10 cellular contexts compared by ENCODE assay signal in genomic region chr9:101400120-101400519, GRCh38. TPM values are rescaled to one million over a fixed set of nuclear protein-coding genes. Genes with fewer than 3 reads are reported as not detected.
DNase-seq lines count a peak whose midpoint lies in the region; ATAC-seq, FAIRE-seq and TF ChIP-seq lines count a peak whose summit lies in the region.
"Had no signal": no experiment of that assay in that cellular context is flagged by ENCODE, and none has a peak within 500 bp of the region (broad histone marks: within the 10 kb centered on the region; RNA-seq: fewer than 3 reads in every experiment).

No MANE protein-coding gene starts in this region.

- H3K4me2 ChIP-seq in A549 (peak overlapping the region; percentile 94), HCT116 (ENCODE audit: low read length) (peak overlapping the region; percentile 86)

- H3K9me3 ChIP-seq in A549, result peaks cover 64% of the 10 kb centered on the region
- 0 out of 4 replicates have a peak, but pooled peaks cover 0 to 4% of the 10 kb centered on the region in 2 experiments for H3K9me3 ChIP-seq in HCT116 (ENCODE audit: control insufficient read depth in 1 of 2, insufficient read depth in 1 of 2, low read depth in 1 of 2, low read length in 2 of 2)

- TF ChIP-seq RAD21 in A549 (conservative IDR thresholded peaks at IDR 0.05 in 1 of 2, IDR thresholded peaks at IDR 0.05 in 1 of 2), result no peak
- TF ChIP-seq RAD21 in HCT116 (IDR thresholded peaks at IDR 0.05; ENCODE audit: low read depth), result no peak

- RAD21 ChIA-PET in HCT116 (lab: Charles Lee; ENCODE audit: low non-redundant PET in 1 of 2, low total read pairs in 2 of 2, uncharacterized antibody in 2 of 2, unreplicated experiment in 2 of 2), result no interaction called here

- POLR2A ChIA-PET in A549 (lab: Yijun Ruan, JAX) (no interaction called here), HCT116 (lab: Charles Lee) (no interaction called here)

- H3K27me3 Mint-ChIP-seq in brain (peaks cover 14% of the 10 kb centered on the region), memory B cell (no peaks in the 10 kb centered on the region)

- WGBS in A549 (ENCODE audit: missing lambda C conversion rate), result 79% methylated on average over 5 of the region's 5 CpGs

- H3K79me2 ChIP-seq in HCT116 (ENCODE audit: insufficient read depth, low read length), result peaks cover 58% of the 10 kb centered on the region

- no peak for TF ChIP-seq POLR2A in A549 (IDR thresholded peaks at IDR 0.05; ENCODE audit: low read length)
- TF ChIP-seq POLR2A in HCT116 (IDR thresholded peaks at IDR 0.05; ENCODE audit: borderline replicate concordance, extremely low read depth, insufficient read depth, insufficient read length), result no peak

- peaks cover 36 to 57% of the 10 kb centered on the region in 2 experiments for H3K36me3 ChIP-seq in HCT116 (ENCODE audit: control insufficient read depth in 1 of 2, insufficient read depth in 2 of 2, low read length in 2 of 2)

- CTCF ChIA-PET in A549 (lab: Yijun Ruan, JAX) (interaction anchor here (0.6 to 1.4 kb wide), 3 partner anchors 13 to 49 kb away, joined by 3 read pairs; no protein-coding TSS in a partner anchor), HCT116 (lab: Charles Lee) (no interaction called here)

- peaks cover 86% of the 10 kb centered on the region for H3K36me3 Mint-ChIP-seq in brain
- H3K36me3 Mint-ChIP-seq in memory B cell, result peaks cover 52% of the 10 kb centered on the region

- H3K4me3 Mint-ChIP-seq in brain (peak overlapping the region; percentile 97 to 100 (median 98)), memory B cell (peak overlapping the region; percentile 68)

- H3K27ac Mint-ChIP-seq in brain (peak overlapping the region; percentile 64 to 100 (median 88)), memory B cell (peak overlapping the region; percentile 32)

- H3K9ac ChIP-seq in HCT116 (ENCODE audit: low read length), result no peak overlapping the region

- H3K4me3 ChIP-seq in A549 (no peak overlapping the region; the same call in 2 of the 3 replicates), HCT116 (replicated peaks in 1 of 2; ENCODE audit: low read depth in 1 of 2, low read length in 2 of 2) (peak overlapping the region in 1 of 2 experiments; percentile 71; a peak in 1 of 4 replicates)

- no peaks in the 10 kb centered on the region for H3K9me2 ChIP-seq in HCT116 (ENCODE audit: insufficient read depth)

- H3K27me3 ChIP-seq in HCT116 (ENCODE audit: insufficient read depth, low read length), result no peaks in the 10 kb centered on the region

- DNase-seq in A549 (ENCODE audit: low read depth in 1 of 2, low spot score in 1 of 2) (no peak), HCT116 (ENCODE audit: low read depth, low spot score) (no peak), memory B cell (ENCODE audit: low spot score in 2 of 2) (no peak), GM03348 (ENCODE audit: low spot score) (no peak)
- DNase-seq in stimulated activated naive CD4-positive, alpha-beta T cell (lab: John Stamatoyannopoulos, UW), result no peak
- DNase-seq: NCI-H1048 had no signal

- no peak for TF ChIP-seq CTCF in A549 (IDR thresholded peaks at IDR 0.05)
- TF ChIP-seq CTCF in HCT116 (IDR thresholded peaks at IDR 0.05 in 2 of 3, conservative IDR thresholded peaks at IDR 0.05 in 1 of 3; ENCODE audit: borderline replicate concordance in 1 of 3, insufficient read depth in 1 of 3, low read depth in 2 of 3, low read length in 2 of 3), result no peak
- TF ChIP-seq CTCF in brain (conservative IDR thresholded peaks at IDR 0.05), result no peak

- BruUV-seq in HCT116 (replicated peaks; lab: Mats Ljungman, UMichigan), result TSS peak; percentile 28

- H3K4me1 ChIP-seq in A549 (peaks cover 10% of the 10 kb centered on the region; the same call in 1 of the 3 replicates), HCT116 (ENCODE audit: control insufficient read depth in 1 of 2, insufficient read depth in 2 of 2, low read length in 2 of 2) (peaks cover 3 to 10% of the 10 kb centered on the region in 2 experiments; a peak in 3 of 4 replicates)

- no peak for TF ChIP-seq EP300 in A549 (IDR thresholded peaks at IDR 0.05)

- FAIRE-seq in A549 (lab: Jason Lieb, UNC), result no peak

- intact Hi-C loops in HCT116 (cut with micrococcal nuclease), result no loop called here

- H3K9me3 Mint-ChIP-seq in brain (peaks cover 34 to 53% (median 52%) of the 10 kb centered on the region in 5 experiments), memory B cell (peaks cover 10% of the 10 kb centered on the region)

- H4K20me1 ChIP-seq in HCT116 (ENCODE audit: insufficient read depth), result no peaks in the 10 kb centered on the region

- peak overlapping the region in 1 of 2 experiments; percentile 80; a peak in 1 of 6 replicates for H3K27ac ChIP-seq in A549
- no peak overlapping the region for H3K27ac ChIP-seq in HCT116 (ENCODE audit: low read depth, low read length)

- no peak overlapping the region for H2AFZ ChIP-seq in HCT116 (ENCODE audit: low read depth, low read length, poor library complexity, severe bottlenecking)

- H3K4me1 Mint-ChIP-seq in brain (peaks cover 71% of the 10 kb centered on the region), memory B cell (peaks cover 38% of the 10 kb centered on the region)

- ATAC-seq in A549 (no peak), HCT116 (no peak), memory B cell (ENCODE audit: low read depth) (no peak), HG03442 (IDR thresholded peaks at IDR 0.05; ENCODE audit: unreplicated experiment) (no peak), GM19452 (IDR thresholded peaks at IDR 0.05; ENCODE audit: unreplicated experiment) (no peak)

TF ChIP-seq in A549, 52 proteins besides CTCF, POLR2A, EP300 and RAD21 (continues in another document):
- TF ChIP-seq ELK1 (IDR thresholded peaks at IDR 0.05; ENCODE audit: low read depth, low read length) (no peak), POLR2AphosphoS2 (conservative IDR thresholded peaks at IDR 0.05; ENCODE audit: low read length) (no peak)

TF ChIP-seq in HCT116, 20 proteins besides CTCF, POLR2A, EP300 and RAD21 (continues in another document):
- no peak for TF ChIP-seq ZBTB33 (IDR thresholded peaks at IDR 0.05; ENCODE audit: extremely low read depth, insufficient replicate concordance, low read length)

RNA-seq across cellular contexts. Expression of gene ZNF189, which starts 1.5 kb away (rescaled TPM):
- polyA plus RNA-seq in A549 (2011; rRNA removed) (13.9 and 14.0 TPM in 2 replicates), A549 (2017; fragmentation: RNase III; extraction: RNeasy Plus Mini Kit Qiagen cat#74134 plus additional on column Dnase treatment) (8.3 to 9.6 TPM (median 8.8 TPM) in 3 replicates), brain (ENCODE audit: insufficient read depth, low read depth, low replicate concordance) (14.4 TPM)
- polyA plus RNA-seq in A549 (2012; cell fraction: cytosol; rRNA removed), result 1.2 and 1.3 TPM in 2 replicates
- polyA plus RNA-seq in A549 (2012; cell fraction: nucleus; rRNA removed), result 1.3 and 2.3 TPM in 2 replicates
- polyA minus RNA-seq in A549 (2011; rRNA and poly(A)+ RNA removed), result 5.4 and 6.5 TPM in 2 replicates
- total RNA-seq in HCT116 (2021; ENCODE audit: unreplicated experiment), result 10.6 TPM
- 1.9 and 3.7 TPM in 2 replicates for polyA plus RNA-seq in HCT116 (2012)

RNA-seq across cellular contexts. Expression of gene MRPL50, which starts 1.7 kb away (rescaled TPM):
- 37.6 and 42.5 TPM in 2 replicates for polyA plus RNA-seq in A549 (2011; rRNA removed)
- 7.7 and 8.3 TPM in 2 replicates for polyA plus RNA-seq in A549 (2012; cell fraction: cytosol; rRNA removed)
- 2.0 and 3.6 TPM in 2 replicates for polyA plus RNA-seq in A549 (2012; cell fraction: nucleus; rRNA removed)
- 23.7 to 24.7 TPM (median 23.9 TPM) in 3 replicates for polyA plus RNA-seq in A549 (2017; fragmentation: RNase III; extraction: RNeasy Plus Mini Kit Qiagen cat#74134 plus additional on column Dnase treatment)
- 2.1 and 2.7 TPM in 2 replicates for polyA minus RNA-seq in A549 (2011; rRNA and poly(A)+ RNA removed)
- 14.6 TPM for total RNA-seq in HCT116 (2021; ENCODE audit: unreplicated experiment)
- 4.9 and 6.7 TPM in 2 replicates for polyA plus RNA-seq in HCT116 (2012)
- 8.3 TPM for polyA plus RNA-seq in brain (ENCODE audit: insufficient read depth, low read depth, low replicate concordance)

RNA-seq across cellular contexts. Expression of gene BAAT, which starts 15.3 kb away (rescaled TPM):
- 9.1 TPM in 2 replicates for polyA plus RNA-seq in A549 (2011; rRNA removed)
- 1.9 and 2.3 TPM in 2 replicates for polyA plus RNA-seq in A549 (2012; cell fraction: cytosol; rRNA removed)
- 2.2 and 4.3 TPM in 2 replicates for polyA plus RNA-seq in A549 (2012; cell fraction: nucleus; rRNA removed)
- polyA plus RNA-seq in A549 (2017; fragmentation: RNase III; extraction: RNeasy Plus Mini Kit Qiagen cat#74134 plus additional on column Dnase treatment), result 10.1 to 13.6 TPM (median 10.9 TPM) in 3 replicates
- 6.2 and 6.7 TPM in 2 replicates for polyA minus RNA-seq in A549 (2011; rRNA and poly(A)+ RNA removed)
- 0.25 TPM for total RNA-seq in HCT116 (2021; ENCODE audit: unreplicated experiment)
- 0.03 TPM in 1 of 2 replicates, not detected in the other for polyA plus RNA-seq in HCT116 (2012)
- polyA plus RNA-seq in brain (ENCODE audit: insufficient read depth, low read depth, low replicate concordance), result 0.19 TPM
- total RNA-seq: aorta had no signal
- polyA plus RNA-seq: aorta had no signal

RNA-seq across cellular contexts. Expression of gene ALDOB, which starts 35.5 kb away (rescaled TPM):
- 0.07 TPM in 1 of 2 replicates, not detected in the other for polyA plus RNA-seq in A549 (2011; rRNA removed)
- 0.03 TPM in 1 of 2 replicates, not detected in the other for polyA plus RNA-seq in A549 (2012; cell fraction: cytosol; rRNA removed)
- not detected in 2 replicates for polyA plus RNA-seq in A549 (2012; cell fraction: nucleus; rRNA removed)
- not detected in 3 replicates for polyA plus RNA-seq in A549 (2017; fragmentation: RNase III; extraction: RNeasy Plus Mini Kit Qiagen cat#74134 plus additional on column Dnase treatment)
- not detected in 2 replicates for polyA minus RNA-seq in A549 (2011; rRNA and poly(A)+ RNA removed)
- 1.2 TPM for total RNA-seq in HCT116 (2021; ENCODE audit: unreplicated experiment)
- 0.04 TPM in 1 of 2 replicates, not detected in the other for polyA plus RNA-seq in HCT116 (2012)
- polyA plus RNA-seq in brain (ENCODE audit: insufficient read depth, low read depth, low replicate concordance), result 0.66 TPM
- total RNA-seq: aorta had no signal
